In genomic region chr2:160227252-160227651, GRCh38 we compare ENCODE assay signal across 12 cellular contexts. TPM values are rescaled to one million over a fixed set of nuclear protein-coding genes. Genes with fewer than 3 reads are reported as not detected.
DNase-seq lines count a peak whose midpoint lies in the region; TF ChIP-seq lines count a peak whose summit lies in the region.
"Had no signal": no experiment of that assay in that cellular context is flagged by ENCODE, and none has a peak within 500 bp of the region (broad histone marks: within the 10 kb centered on the region; RNA-seq: fewer than 3 reads in every experiment).

No MANE protein-coding gene starts in this region.

- no peaks in the 10 kb centered on the region for H3K79me2 ChIP-seq in osteoblast (ENCODE audit: insufficient read depth, low read length)

- intact Hi-C loops in esophagus squamous epithelium (cut with DNase I): no loop called here

- H3K4me1 ChIP-seq in esophagus squamous epithelium (peaks cover 40 to 99% (median 47%) of the 10 kb centered on the region in 3 donors), osteoblast (ENCODE audit: insufficient read depth, low read length) (peaks cover 65% of the 10 kb centered on the region)

- peak overlapping the region; percentile 74 to 89 (median 84) for H3K27ac ChIP-seq in esophagus squamous epithelium
- peak overlapping the region; percentile 93 for H3K27ac ChIP-seq in osteoblast (ENCODE audit: low read depth, low read length)

- H2AFZ ChIP-seq in osteoblast (ENCODE audit: low read length): peak overlapping the region; percentile 32

- H4K20me1 ChIP-seq in osteoblast (ENCODE audit: insufficient read depth, low read length): no peaks in the 10 kb centered on the region

- DNase-seq in Caki2 (ENCODE audit: low read depth) (peak; percentile 87), RPMI7951 (ENCODE audit: low read depth) (peak; percentile 90), esophagus squamous epithelium (lab: John Stamatoyannopoulos, UW) (no peak), osteoblast (ENCODE audit: insufficient read length, low spot score, missing footprints) (no peak), amniotic stem cell (lab: John Stamatoyannopoulos, UW) (no peak), NCI-H510A (lab: John Stamatoyannopoulos, UW) (no peak), nucleus accumbens (lab: John Stamatoyannopoulos, UW) (no peak), NCI-H82 (lab: John Stamatoyannopoulos, UW) (no peak)
- DNase-seq: effector CD8-positive, alpha-beta T cell; NCI-H1436; stimulated activated naive CD4-positive, alpha-beta T cell; T-helper 1 cell had no signal

- in situ Hi-C loops in Caki2 (cut with HindIII; ENCODE audit: low pct_unique_long_range_greater_than_20kb, low sequenced_read_pairs): no loop called here

- peak overlapping the region; percentile 45 for H3K4me2 ChIP-seq in osteoblast (ENCODE audit: insufficient read depth, low read length)

- WGBS in esophagus squamous epithelium, 2 donors: 5 to 25% methylated on average over 3 of the region's 3 CpGs

- TF ChIP-seq CTCF in esophagus squamous epithelium (IDR thresholded peaks at IDR 0.05) (no peak), osteoblast (IDR thresholded peaks at IDR 0.05; ENCODE audit: extremely low read depth, low read depth, low read length) (no peak)

- H3K36me3 ChIP-seq in esophagus squamous epithelium: no peaks in the 10 kb centered on the region
- no peaks in the 10 kb centered on the region for H3K36me3 ChIP-seq in osteoblast (ENCODE audit: insufficient read depth, low read length)

- no peaks in the 10 kb centered on the region for H3K27me3 ChIP-seq in esophagus squamous epithelium
- H3K27me3 ChIP-seq in osteoblast (ENCODE audit: insufficient read depth, low read length): no peaks in the 10 kb centered on the region

- H3K9me3 ChIP-seq in esophagus squamous epithelium (no peaks in the 10 kb centered on the region), osteoblast (ENCODE audit: low read depth, low read length) (no peaks in the 10 kb centered on the region)

- H3K4me3 ChIP-seq in esophagus squamous epithelium: no peak overlapping the region
- no peak overlapping the region for H3K4me3 ChIP-seq in osteoblast (ENCODE audit: insufficient read depth, low read length)

- no peak for TF ChIP-seq POLR2A in esophagus squamous epithelium (IDR thresholded peaks at IDR 0.05)

RNA-seq across cellular contexts. Expression of gene ITGB6, which starts 27.2 kb away (rescaled TPM):
- total RNA-seq in Caki2 (2014; rRNA removed; shearing (Covaris generic); ENCODE audit: low replicate concordance): 17.4 and 41.1 TPM in 2 replicates
- total RNA-seq in RPMI7951 (2014; rRNA removed; shearing (Covaris generic)): 0.10 and 0.36 TPM in 2 replicates
- 10 to 100 TPM; 25.3 to 42.2 (median 33.6) TPM for total RNA-seq in esophagus squamous epithelium
- under 0.01 TPM in 2 replicates for total RNA-seq in osteoblast

Comparison
In these comparisons a context has a peak if more than half of its experiments do, and no peak if none do; other contexts are left out.
1. DNase-seq: peak in Caki2 (single experiment) and RPMI7951 (single experiment); none in esophagus squamous epithelium (single experiment), osteoblast (single experiment), amniotic stem cell (single experiment), NCI-H510A (single experiment), nucleus accumbens (0 of 56) and NCI-H82 (single experiment).
2. RNA of gene ITGB6, which starts 27.2 kb away (total RNA-seq): 17.4 to 41.1 TPM in Caki2 and 25.3 to 42.2 TPM in esophagus squamous epithelium; 0.10 to 0.36 TPM in RPMI7951 and under 0.01 TPM in osteoblast; every median in the first group is over 10 times any median in the second.